19 cellular contexts compared by ENCODE assay signal in genomic region chr11:125942276-125942611, GRCh38. TPM values are rescaled to one million over a fixed set of nuclear protein-coding genes. Genes with fewer than 3 reads are reported as not detected.
A peak's percentile ranks its signal among the peaks of the same experiment; 100 is the strongest.
DNase-seq lines count a peak whose midpoint lies in the region; ATAC-seq and TF ChIP-seq lines count a peak whose summit lies in the region.
"Had no signal": no experiment of that assay in that cellular context is flagged by ENCODE, and none has a peak within 500 bp of the region (broad histone marks: within the 10 kb centered on the region; RNA-seq: fewer than 3 reads in every experiment).

No MANE protein-coding gene starts in this region.

- no TSS peak for BruUV-seq in Calu3 (replicated peaks; lab: Mats Ljungman, UMichigan)

- H3K9me3 ChIP-seq in RWPE2 (ENCODE audit: severe bottlenecking) = no peaks in the 10 kb centered on the region
- H3K9me3 ChIP-seq: sigmoid colon, thyroid gland had no signal

- ATAC-seq in RWPE2 (ENCODE audit: low read depth) = no peak
- no peak for ATAC-seq in GM18517 (IDR thresholded peaks at IDR 0.05; ENCODE audit: unreplicated experiment)

- H3K4me1 ChIP-seq in RWPE2 (ENCODE audit: insufficient read depth, poor library complexity, severe bottlenecking) = no peaks in the 10 kb centered on the region

- H3K36me3 ChIP-seq in RWPE2 (ENCODE audit: low read depth) = no peaks in the 10 kb centered on the region
- H3K36me3 ChIP-seq: sigmoid colon, thyroid gland had no signal

- H3K27ac ChIP-seq in 22Rv1 (no peak overlapping the region), RWPE2 (ENCODE audit: poor library complexity, severe bottlenecking) (no peak overlapping the region)
- H3K27ac ChIP-seq: sigmoid colon, thyroid gland had no signal

- no peak for DNase-seq in Calu3
- DNase-seq in RWPE2 (ENCODE audit: low spot score) = no peak
- no peak for DNase-seq in mesothelial cell of epicardium (ENCODE audit: low spot score in 2 of 2, unreplicated experiment in 2 of 2)
- no peak for DNase-seq in DMS153 (lab: John Stamatoyannopoulos, UW)
- DNase-seq in activated T-cell treated with anti-CD3 and anti-CD28 coated beads, Interleukin-2, amount 50 U/mL, for 1 hour = no peak
- no peak for DNase-seq in activated CD4-positive, alpha-beta T cell treated with anti-CD3 and anti-CD28 coated beads, Interleukin-2, amount 50 U/mL, for 1 hour
- DNase-seq: activated gamma-delta T cell treated with Interleukin-2 at 50 U/mL for 16 hours; foreskin melanocyte; naive B cell; SIG-M5; sigmoid colon; stimulated activated naive B cell treated with anti-CD40 and anti-IgM and Interleukin-4, amounts not matched to agents 10 μg/mL and 1 μg/mL and 100 μg/mL, for 72 hours had no signal

- H3K4me1 Mint-ChIP-seq in Calu3 (ENCODE audit: low read depth, unreplicated experiment) = peaks cover 6% of the 10 kb centered on the region
- H3K4me1 Mint-ChIP-seq in mesothelial cell of epicardium = peaks cover 28% of the 10 kb centered on the region
- H3K4me1 Mint-ChIP-seq: naive B cell had no signal

- H3K36me3 Mint-ChIP-seq in Calu3 (ENCODE audit: insufficient read depth, unreplicated experiment) = no peaks in the 10 kb centered on the region
- no peaks in the 10 kb centered on the region for H3K36me3 Mint-ChIP-seq in mesothelial cell of epicardium
- H3K36me3 Mint-ChIP-seq: naive B cell; stimulated activated naive B cell treated with anti-CD40 and anti-IgM and Interleukin-4, amounts not matched to agents 10 μg/mL and 1 μg/mL and 100 μg/mL, for 72 hours; T-cell had no signal

- H3K27me3 ChIP-seq in RWPE2 (ENCODE audit: insufficient read depth, poor library complexity, severe bottlenecking) = no peaks in the 10 kb centered on the region
- H3K27me3 ChIP-seq: sigmoid colon, thyroid gland had no signal

- TF ChIP-seq CTCF in 22Rv1 (IDR thresholded peaks at IDR 0.05) (peak; percentile 69), Calu3 (IDR thresholded peaks at IDR 0.05; ENCODE audit: unreplicated experiment) (peak; percentile 0), RWPE2 (IDR thresholded peaks at IDR 0.05; ENCODE audit: poor library complexity, severe bottlenecking) (peak; percentile 57), mesothelial cell of epicardium (IDR thresholded peaks at IDR 0.05; ENCODE audit: unreplicated experiment) (no peak)

- H3K9me3 Mint-ChIP-seq in Calu3 (ENCODE audit: low read depth, unreplicated experiment) = no peaks in the 10 kb centered on the region
- no peaks in the 10 kb centered on the region for H3K9me3 Mint-ChIP-seq in mesothelial cell of epicardium
- H3K9me3 Mint-ChIP-seq: central memory CD8-positive, alpha-beta T cell; naive B cell; stimulated activated naive B cell treated with anti-CD40 and anti-IgM and Interleukin-4, amounts not matched to agents 10 μg/mL and 1 μg/mL and 100 μg/mL, for 72 hours; T-cell had no signal

- H3K27me3 Mint-ChIP-seq in Calu3 (ENCODE audit: unreplicated experiment) (peaks cover 12% of the 10 kb centered on the region), mesothelial cell of epicardium (ENCODE audit: low read depth) (peaks cover 2% of the 10 kb centered on the region)

- H3K27ac Mint-ChIP-seq in Calu3 (ENCODE audit: unreplicated experiment) (no peak overlapping the region), mesothelial cell of epicardium (peak overlapping the region; percentile 55)
- H3K27ac Mint-ChIP-seq: naive B cell; stimulated activated naive B cell treated with anti-CD40 and anti-IgM and Interleukin-4, amounts not matched to agents 10 μg/mL and 1 μg/mL and 100 μg/mL, for 72 hours; T-cell had no signal

- CTCF ChIA-PET in Calu3 (lab: Charles Lee) = interaction anchor here (0.8 to 1.6 kb wide), 4 partner anchors 119 to 251 kb away, joined by 3 to 9 read pairs (median 4); no protein-coding TSS in a partner anchor

- no peak overlapping the region for H3K4me3 ChIP-seq in RWPE2 (ENCODE audit: severe bottlenecking)
- H3K4me3 ChIP-seq: sigmoid colon, thyroid gland had no signal

- H3K4me3 Mint-ChIP-seq in Calu3 (ENCODE audit: low read depth, unreplicated experiment) (no peak overlapping the region), mesothelial cell of epicardium (no peak overlapping the region)
- H3K4me3 Mint-ChIP-seq: central memory CD8-positive, alpha-beta T cell; naive B cell; stimulated activated naive B cell treated with anti-CD40 and anti-IgM and Interleukin-4, amounts not matched to agents 10 μg/mL and 1 μg/mL and 100 μg/mL, for 72 hours; T-cell had no signal

- intact Hi-C loops in Calu3 (cut with micrococcal nuclease; ENCODE audit: unreplicated experiment) = loop anchor here (5.0 kb wide), 2 partner anchors 120 to 175 kb away; partner anchors contain the start of gene CDON

RNA-seq across cellular contexts. Expression of gene VSIG10L2, which starts 3.6 kb away (rescaled TPM):
- total RNA-seq in Calu3 (2022) = not detected in 2 replicates
- total RNA-seq in mesothelial cell of epicardium = not detected in 3 replicates
- total RNA-seq: HT1080, lung microvascular endothelial cell, T-cell, thyroid gland had no signal

RNA-seq across cellular contexts. Expression of gene DDX25, which starts 37.9 kb away (rescaled TPM):
- total RNA-seq in Calu3 (2022) = not detected in 2 replicates
- 0.98 to 1.7 TPM (median 1.1 TPM) in 3 replicates for total RNA-seq in mesothelial cell of epicardium
- total RNA-seq: HT1080 had no signal

RNA-seq across cellular contexts. Expression of gene PUS3, which starts 39.2 kb away (rescaled TPM):
- total RNA-seq in Calu3 (2022) = 9.5 and 10.4 TPM in 2 replicates
- 9.1 to 9.9 TPM (median 9.7 TPM) in 3 replicates for total RNA-seq in mesothelial cell of epicardium

RNA-seq across cellular contexts. Expression of gene HYLS1, which starts 54.8 kb away (rescaled TPM):
- total RNA-seq in Calu3 (2022) (2.0 and 2.1 TPM in 2 replicates), mesothelial cell of epicardium (5.2 to 5.8 TPM (median 5.4 TPM) in 3 replicates)
